ENCODE assay signal across 13 cellular contexts in the genomic region with DNA sequence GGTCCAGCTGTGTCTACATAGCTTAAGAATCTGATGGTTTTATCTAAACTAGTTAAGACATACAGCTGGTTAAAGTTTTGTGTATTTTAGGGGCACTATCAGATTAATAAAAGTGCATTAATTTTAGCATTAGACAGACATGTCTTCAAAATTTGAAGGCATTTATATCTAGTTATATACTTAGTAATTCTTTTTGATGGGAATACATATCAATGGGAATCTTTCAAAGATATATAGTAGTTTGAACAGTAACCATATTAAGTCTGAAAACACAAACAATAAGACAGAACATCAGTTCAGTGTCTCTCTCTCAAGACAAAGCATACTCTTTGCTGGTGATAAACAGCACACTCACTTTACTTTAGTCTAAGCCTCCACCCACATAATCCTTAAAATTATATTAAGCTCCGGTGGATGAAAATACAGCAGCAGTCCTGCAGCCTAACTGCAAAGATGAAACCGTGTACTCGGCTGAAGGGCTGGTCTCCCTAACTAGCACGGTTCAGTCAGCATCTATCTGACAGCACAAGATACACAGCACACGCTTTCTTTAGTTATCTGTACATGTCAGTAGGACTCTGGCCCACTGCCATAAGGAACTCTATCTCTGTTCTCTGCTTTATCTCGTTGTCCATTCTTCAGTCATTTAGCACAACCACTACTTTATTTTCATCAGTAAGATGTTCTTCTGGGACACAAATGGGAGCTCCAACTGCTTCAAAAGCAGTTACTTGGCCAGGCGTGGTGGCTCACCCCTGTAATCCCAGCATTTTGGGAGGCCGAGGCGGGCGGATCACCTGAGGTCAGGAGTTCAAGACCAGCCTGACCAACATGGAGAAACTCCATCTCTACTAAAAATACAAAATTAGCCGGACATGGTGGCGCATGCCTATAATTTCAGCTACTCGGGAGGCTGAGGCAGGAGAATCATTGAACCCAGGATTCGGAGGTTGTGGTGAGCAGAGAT.
DNase-seq lines count a peak whose midpoint lies in the region; ATAC-seq, FAIRE-seq and TF ChIP-seq lines count a peak whose summit lies in the region.
"Had no signal": no experiment of that assay in that cellular context is flagged by ENCODE, and none has a peak within 500 bp of the region (broad histone marks: within the 10 kb centered on the region; RNA-seq: fewer than 3 reads in every experiment).

No MANE protein-coding gene starts in this region.

- no peaks in the 10 kb centered on the region for H3K9me2 ChIP-seq in PC-9 (ENCODE audit: insufficient read depth)

- H3K79me2 ChIP-seq in PC-9 (ENCODE audit: low read depth), result peaks cover 100% of the 10 kb centered on the region

- CTCF ChIA-PET in PC-9 (lab: Charles Lee), result no interaction called here

- DNase-seq in H54 (ENCODE audit: insufficient read length, low spot score) (no peak), RPMI8226 (peak; percentile 5), fibroblast of the aortic adventitia (ENCODE audit: low read depth) (peak; percentile 35), occipital lobe (lab: John Stamatoyannopoulos, UW) (peak; percentile 1), PC-9 (no peak), NCI-H774 (lab: John Stamatoyannopoulos, UW) (no peak)
- DNase-seq in effector memory CD4-positive, alpha-beta T cell, result no peak
- DNase-seq: activated CD4-positive, alpha-beta memory T cell treated with anti-CD3 and anti-CD28 coated beads, Interleukin-2, amount 10 ng/mL, durations not matched to agents 7 days and 5 days; activated naive CD4-positive, alpha-beta T cell treated with anti-CD3 and anti-CD28 coated beads, Interleukin-2, amount 50 U/mL, for 16 hours; naive thymus-derived CD8-positive, alpha-beta T cell; tibial artery had no signal

- H3K27ac ChIP-seq in effector memory CD4-positive, alpha-beta T cell (ENCODE audit: insufficient read depth, low read length, poor library complexity, severe bottlenecking), result no peak overlapping the region
- no peak overlapping the region for H3K27ac ChIP-seq in PC-9
- H3K27ac ChIP-seq: tibial artery had no signal

- peaks cover 18% of the 10 kb centered on the region; the same call in 1 of the 2 replicates for H3F3A ChIP-seq in PC-9 (ENCODE audit: insufficient read depth, low read depth)

- no peaks in the 10 kb centered on the region for H3K27me3 ChIP-seq in effector memory CD4-positive, alpha-beta T cell (replicated peaks; ENCODE audit: control insufficient read depth, insufficient read depth, low read length, poor library complexity, severe bottlenecking)
- no peaks in the 10 kb centered on the region for H3K27me3 ChIP-seq in PC-9 (ENCODE audit: insufficient read depth, low read depth)
- H3K27me3 ChIP-seq: tibial artery had no signal

- H3K4me3 ChIP-seq in fibroblast of the aortic adventitia (ENCODE audit: low read depth, low read length) (no peak overlapping the region), PC-9 (no peak overlapping the region)
- H3K4me3 ChIP-seq in effector memory CD4-positive, alpha-beta T cell (ENCODE audit: insufficient read depth, low read depth, low read length, poor library complexity, severe bottlenecking), result no peak overlapping the region
- H3K4me3 ChIP-seq: tibial artery had no signal

- no peak for TF ChIP-seq CTCF in fibroblast of the aortic adventitia (IDR thresholded peaks at IDR 0.05; ENCODE audit: insufficient read depth, low read length)
- TF ChIP-seq CTCF in PC-9 (conservative IDR thresholded peaks at IDR 0.05), result no peak

- POLR2A ChIA-PET in PC-9 (lab: Charles Lee; ENCODE audit: unreplicated experiment), result no interaction called here

- H4K20me1 ChIP-seq in PC-9 (ENCODE audit: insufficient read depth), result peaks cover 72% of the 10 kb centered on the region

- TF ChIP-seq POLR2A in H54 (IDR thresholded peaks at IDR 0.05; ENCODE audit: low read depth, low read length), result no peak

- no peak overlapping the region for H3K4me2 ChIP-seq in PC-9

- no peak overlapping the region for H2AFZ ChIP-seq in PC-9

- no TSS peak for BruUV-seq in PC-9 (replicated peaks; lab: Mats Ljungman, UMichigan)

- ATAC-seq in HG03432 (IDR thresholded peaks at IDR 0.05; ENCODE audit: unreplicated experiment), result no peak
- ATAC-seq: naive thymus-derived CD8-positive, alpha-beta T cell had no signal

- H3K36me3 ChIP-seq in effector memory CD4-positive, alpha-beta T cell (ENCODE audit: control insufficient read depth, insufficient read depth, low read length), result no peaks in the 10 kb centered on the region
- no peaks in the 10 kb centered on the region; the same call in 1 of the 2 replicates for H3K36me3 ChIP-seq in PC-9 (ENCODE audit: low read depth)
- H3K36me3 ChIP-seq: tibial artery had no signal

- H3K9me3 ChIP-seq in effector memory CD4-positive, alpha-beta T cell (ENCODE audit: control insufficient read depth, low read length), result no peaks in the 10 kb centered on the region
- H3K9me3 ChIP-seq in PC-9 (ENCODE audit: insufficient read depth, low read depth), result no peaks in the 10 kb centered on the region; the same call in 1 of the 2 replicates
- H3K9me3 ChIP-seq: tibial artery had no signal

- H3K4me1 ChIP-seq in effector memory CD4-positive, alpha-beta T cell (ENCODE audit: control insufficient read depth, insufficient read depth, low read length, poor library complexity, severe bottlenecking), result peaks cover 7% of the 10 kb centered on the region
- no peaks in the 10 kb centered on the region for H3K4me1 ChIP-seq in PC-9 (replicated peaks; ENCODE audit: insufficient read depth)

- peak; percentile 64 for FAIRE-seq in H54 (lab: Jason Lieb, UNC)
- FAIRE-seq: colon had no signal

- intact Hi-C loops in PC-9 (cut with micrococcal nuclease; ENCODE audit: unreplicated experiment), result no loop called here

Comparison
In these comparisons a context has a peak if more than half of its experiments do, and no peak if none do; other contexts are left out.
1. DNase-seq: peak in RPMI8226 (single experiment), fibroblast of the aortic adventitia (single experiment) and occipital lobe (single experiment); none in H54 (single experiment), effector memory CD4-positive, alpha-beta T cell (0 of 3), PC-9 (0 of 2) and NCI-H774 (single experiment).